Comparison of ENCODE assay signal across 21 cellular contexts in genomic region chr12:92414383-92415065, GRCh38.
DNase-seq lines count a peak whose midpoint lies in the region; ATAC-seq and TF ChIP-seq lines count a peak whose summit lies in the region.
"Had no signal": no experiment of that assay in that cellular context is flagged by ENCODE, and none has a peak within 500 bp of the region (broad histone marks: within the 10 kb centered on the region; RNA-seq: fewer than 3 reads in every experiment).

No MANE protein-coding gene starts in this region.

- POLR2A ChIA-PET in OCI-LY7 (lab: Charles Lee): interaction anchor here (0.6 to 1.5 kb wide), 11 partner anchors 9 to 273 kb away, joined by 3 to 12 read pairs (median 3); partner anchors contain the start of gene BTG1
- POLR2A ChIA-PET in CD8-positive, alpha-beta memory T cell (lab: Charles Lee): no interaction called here

- no peak overlapping the region for H3K4me3 Mint-ChIP-seq in CD8-positive, alpha-beta memory T cell
- H3K4me3 Mint-ChIP-seq: activated CD4-positive, alpha-beta T cell treated with anti-CD3 and anti-CD28 coated beads, Interleukin-2, amount 10 ng/mL, durations not matched to agents 24 days and 14 days; nephron progenitor cell; stimulated activated naive B cell treated with anti-CD40 and anti-IgM and Interleukin-4, amounts not matched to agents 10 μg/mL and 1 μg/mL and 100 μg/mL, for 72 hours; T-cell had no signal

- H3K4me3 ChIP-seq in OCI-LY7 (ENCODE audit: low read depth, low read length, poor library complexity, severe bottlenecking) (no peak overlapping the region), mammary epithelial cell (replicated peaks in 1 of 3; ENCODE audit: insufficient read depth in 1 of 3, low read depth in 2 of 3, low read length in 3 of 3) (no peak overlapping the region), ovary (no peak overlapping the region)
- no peak overlapping the region for H3K4me3 ChIP-seq in CD8-positive, alpha-beta memory T cell (ENCODE audit: low read length)
- H3K4me3 ChIP-seq: cardiac muscle cell, SJCRH30, thyroid gland had no signal

- H3K79me2 ChIP-seq in OCI-LY7 (ENCODE audit: insufficient read depth, low read depth, low read length) (no peaks in the 10 kb centered on the region), mammary epithelial cell (ENCODE audit: insufficient read depth, low read length) (no peaks in the 10 kb centered on the region)

- BruUV-seq in OCI-LY7 (replicated peaks; lab: Mats Ljungman, UMichigan) (no TSS peak), mammary epithelial cell (replicated peaks; lab: Mats Ljungman, UMichigan) (no TSS peak)

- H3K27ac Mint-ChIP-seq in CD8-positive, alpha-beta memory T cell: peak overlapping the region in 1 of 8 donors; percentile 23
- H3K27ac Mint-ChIP-seq: activated CD4-positive, alpha-beta T cell treated with anti-CD3 and anti-CD28 coated beads, Interleukin-2, amount 10 ng/mL, durations not matched to agents 24 days and 14 days; nephron progenitor cell; progenitor cell of endocrine pancreas; stimulated activated naive B cell treated with anti-CD40 and anti-IgM and Interleukin-4, amounts not matched to agents 10 μg/mL and 1 μg/mL and 100 μg/mL, for 72 hours; T-cell had no signal

- in situ Hi-C loops in mammary epithelial cell (cut with MboI; ENCODE audit: low sequenced_read_pairs in 2 of 2): loop anchor here in 1 of 2 donors (25.0 kb wide), 1 partner anchor 1027 kb away; no protein-coding TSS in a partner anchor

- H4K20me1 ChIP-seq in OCI-LY7 (ENCODE audit: insufficient read depth, low read length): no peaks in the 10 kb centered on the region
- no peaks in the 10 kb centered on the region for H4K20me1 ChIP-seq in mammary epithelial cell (ENCODE audit: insufficient read depth, low read length)

- H3K27me3 ChIP-seq in mammary epithelial cell (ENCODE audit: insufficient read depth, low read length): no peaks in the 10 kb centered on the region
- H3K27me3 ChIP-seq in foreskin keratinocyte: no peaks in the 10 kb centered on the region
- H3K27me3 ChIP-seq in ovary: no peaks in the 10 kb centered on the region
- no peaks in the 10 kb centered on the region for H3K27me3 ChIP-seq in CD8-positive, alpha-beta memory T cell (ENCODE audit: insufficient read depth, low read length, poor library complexity, severe bottlenecking)
- H3K27me3 ChIP-seq: cardiac muscle cell, SJCRH30, thyroid gland had no signal

- WGBS in mammary epithelial cell (ENCODE audit: low coverage, missing lambda C conversion rate): 83% methylated on average over 5 of the region's 5 CpGs
- WGBS in ovary, 3 donors: 33 to 47% (median 34%) methylated on average over 5 of the region's 5 CpGs

- no peak for ATAC-seq in foreskin keratinocyte
- ATAC-seq in GM19351 (IDR thresholded peaks at IDR 0.05; ENCODE audit: unreplicated experiment): no peak
- ATAC-seq: stimulated activated naive B cell treated with anti-CD40 and anti-IgM and Interleukin-4, amounts not matched to agents 10 μg/mL and 1 μg/mL and 100 μg/mL, for 72 hours; T-cell had no signal

- dilution Hi-C loops in mammary epithelial cell (cut with HindIII; ENCODE audit: low sequenced_read_pairs): no loop called here

- H3K9me3 Mint-ChIP-seq in CD8-positive, alpha-beta memory T cell: no peaks in the 10 kb centered on the region
- H3K9me3 Mint-ChIP-seq: nephron progenitor cell had no signal

- H2AFZ ChIP-seq in OCI-LY7 (ENCODE audit: low read length) (peak overlapping the region; percentile 50), mammary epithelial cell (ENCODE audit: low read depth, low read length) (peak overlapping the region; percentile 15)

- H3K27me3 Mint-ChIP-seq in CD8-positive, alpha-beta memory T cell: no peaks in the 10 kb centered on the region
- H3K27me3 Mint-ChIP-seq: activated CD4-positive, alpha-beta T cell treated with anti-CD3 and anti-CD28 coated beads, Interleukin-2, amount 10 ng/mL, durations not matched to agents 24 days and 14 days; progenitor cell of endocrine pancreas; stimulated activated naive B cell treated with anti-CD40 and anti-IgM and Interleukin-4, amounts not matched to agents 10 μg/mL and 1 μg/mL and 100 μg/mL, for 72 hours; T-cell had no signal

- H3K4me1 ChIP-seq in OCI-LY7 (ENCODE audit: insufficient read depth, low read length, poor library complexity, severe bottlenecking) (peaks cover 6% of the 10 kb centered on the region), mammary epithelial cell (ENCODE audit: insufficient read depth, low read length) (no peaks in the 10 kb centered on the region), foreskin keratinocyte (no peaks in the 10 kb centered on the region), ovary (ENCODE audit: insufficient read depth) (no peaks in the 10 kb centered on the region)
- H3K4me1 ChIP-seq in CD8-positive, alpha-beta memory T cell (ENCODE audit: insufficient read depth, low read length): no peaks in the 10 kb centered on the region
- H3K4me1 ChIP-seq: thyroid gland had no signal

- CTCF ChIA-PET in OCI-LY7 (lab: Charles Lee; ENCODE audit: unreplicated experiment) (interaction anchor here (0.9 kb wide), 1 partner anchor 51 kb away, joined by 3 read pairs; no protein-coding TSS in a partner anchor), mammary epithelial cell (lab: Charles Lee; ENCODE audit: low non-redundant PET) (no interaction called here)
- CTCF ChIA-PET in CD8-positive, alpha-beta memory T cell (lab: Charles Lee): interaction anchor here (1.4 kb wide), 1 partner anchor 15 kb away, joined by 4 read pairs; no protein-coding TSS in a partner anchor

- H3K9me2 ChIP-seq in OCI-LY7 (ENCODE audit: insufficient read depth, low read length): no peaks in the 10 kb centered on the region

- no peaks in the 10 kb centered on the region for H3K36me3 Mint-ChIP-seq in CD8-positive, alpha-beta memory T cell
- H3K36me3 Mint-ChIP-seq: T-cell had no signal

- no peak overlapping the region for H3K4me2 ChIP-seq in OCI-LY7 (ENCODE audit: low read length)
- H3K4me2 ChIP-seq in mammary epithelial cell (ENCODE audit: insufficient read depth, low read depth, low read length): no peak overlapping the region

- H3K36me3 ChIP-seq in OCI-LY7 (ENCODE audit: insufficient read depth, low read length) (no peaks in the 10 kb centered on the region), mammary epithelial cell (ENCODE audit: insufficient read depth, low read length) (no peaks in the 10 kb centered on the region), ovary (no peaks in the 10 kb centered on the region)
- H3K36me3 ChIP-seq in CD8-positive, alpha-beta memory T cell (ENCODE audit: insufficient read depth, low read length): no peaks in the 10 kb centered on the region
- H3K36me3 ChIP-seq: cardiac muscle cell, SJCRH30, thyroid gland had no signal

- H3K9me3 ChIP-seq in OCI-LY7 (ENCODE audit: low read length) (no peaks in the 10 kb centered on the region), mammary epithelial cell (replicated peaks; ENCODE audit: insufficient read depth, low read length) (no peaks in the 10 kb centered on the region), ovary (no peaks in the 10 kb centered on the region)
- no peaks in the 10 kb centered on the region for H3K9me3 ChIP-seq in CD8-positive, alpha-beta memory T cell (ENCODE audit: low read length)
- H3K9me3 ChIP-seq: SJCRH30, thyroid gland had no signal

- H3K9ac ChIP-seq in mammary epithelial cell (ENCODE audit: insufficient read depth, low read length): no peak overlapping the region

- no peak for TF ChIP-seq POLR2A in ovary (IDR thresholded peaks at IDR 0.05)

- peaks cover 0 to 6% (median 3%) of the 10 kb centered on the region in 3 donors for H3K4me1 Mint-ChIP-seq in CD8-positive, alpha-beta memory T cell

- no peak overlapping the region for H3K27ac ChIP-seq in OCI-LY7 (ENCODE audit: low read depth, low read length, poor library complexity, severe bottlenecking)
- no peak overlapping the region for H3K27ac ChIP-seq in mammary epithelial cell (ENCODE audit: insufficient read depth, low read depth, low read length)
- H3K27ac ChIP-seq in foreskin keratinocyte: no peak overlapping the region
- H3K27ac ChIP-seq in ovary: no peak overlapping the region
- no peak overlapping the region for H3K27ac ChIP-seq in CD8-positive, alpha-beta memory T cell (ENCODE audit: low read depth, low read length)
- H3K27ac ChIP-seq: cardiac muscle cell, SJCRH30, thyroid gland had no signal

- no peak for TF ChIP-seq CTCF in OCI-LY7 (conservative IDR thresholded peaks at IDR 0.05; ENCODE audit: low read length)
- no peak for TF ChIP-seq CTCF in mammary epithelial cell (conservative IDR thresholded peaks at IDR 0.05 in 1 of 2, IDR thresholded peaks at IDR 0.05 in 1 of 2; ENCODE audit: extremely low read depth in 1 of 2, insufficient read depth in 1 of 2, low read depth in 1 of 2, low read length in 2 of 2)
- TF ChIP-seq CTCF in foreskin keratinocyte (conservative IDR thresholded peaks at IDR 0.05): peak; percentile 17
- TF ChIP-seq CTCF in ovary (IDR thresholded peaks at IDR 0.05): peak in 2 of 3 donors; percentile 21 to 27

- TF ChIP-seq EP300 in ovary (IDR thresholded peaks at IDR 0.05): no peak

- DNase-seq in OCI-LY7 (ENCODE audit: low spot score): no peak
- no peak for DNase-seq in mammary epithelial cell
- no peak for DNase-seq in foreskin keratinocyte
- DNase-seq in ovary: no peak
- no peak for DNase-seq in CD8-positive, alpha-beta memory T cell
- DNase-seq in SHP77 (lab: John Stamatoyannopoulos, UW): no peak
- no peak for DNase-seq in cardiac septum (ENCODE audit: low spot score)
- DNase-seq: activated CD4-positive, alpha-beta T cell treated with anti-CD3 and anti-CD28 coated beads, Interleukin-2, amount 10 ng/mL, durations not matched to agents 24 days and 14 days; mesendoderm; NCI-H1092 treated with DMSO at 0.1 percent for 48 hours; NCI-H2029 treated with DMSO at 0.1 percent for 48 hours; NCI-H446; nephron progenitor cell; SJCRH30; stimulated activated CD4-positive, alpha-beta T cell treated with anti-CD3 and anti-CD28 coated beads, Interleukin-1b, Interleukin-23, amount 100 ng/mL, for 48 hours; stimulated activated naive B cell treated with anti-CD40 and anti-IgM and Interleukin-4, amounts not matched to agents 10 μg/mL and 1 μg/mL and 100 μg/mL, for 72 hours; T-cell; thyroid gland had no signal

- intact Hi-C loops in OCI-LY7 (cut with micrococcal nuclease; ENCODE audit: unreplicated experiment): no loop called here
- intact Hi-C loops in mammary epithelial cell (cut with micrococcal nuclease): no loop called here
- intact Hi-C loops in ovary (cut with DNase I): no loop called here
- intact Hi-C loops in cardiac septum (cut with DNase I): loop anchor here (10.0 kb wide), 1 partner anchor 110 kb away; no protein-coding TSS in a partner anchor

Comparison
In these comparisons a context has a peak if more than half of its experiments do, and no peak if none do; other contexts are left out.
1. CTCF ChIP-seq: peak in foreskin keratinocyte (single experiment) and ovary (2 of 3); none in OCI-LY7 (single experiment) and mammary epithelial cell (0 of 2).